ENCODE assay signal across 9 cellular contexts in genomic region chr16:10744370-10745030, GRCh38. TPM values are rescaled to one million over a fixed set of nuclear protein-coding genes. Genes with fewer than 3 reads are reported as not detected.
A peak's percentile ranks its signal among the peaks of the same experiment; 100 is the strongest.
DNase-seq lines count a peak whose midpoint lies in the region; ATAC-seq lines count a peak whose summit lies in the region.
"Had no signal": no experiment of that assay in that cellular context is flagged by ENCODE, and none has a peak within 500 bp of the region (broad histone marks: within the 10 kb centered on the region; RNA-seq: fewer than 3 reads in every experiment).

No MANE protein-coding gene starts in this region.

- H3K4me1 Mint-ChIP-seq in naive thymus-derived CD8-positive, alpha-beta T cell: peaks cover 18 to 50% (median 47%) of the 10 kb centered on the region in 4 donors

- H3K27me3 Mint-ChIP-seq in naive thymus-derived CD8-positive, alpha-beta T cell: no peaks in the 10 kb centered on the region

- H3K36me3 ChIP-seq in NT2/D1 (ENCODE audit: insufficient read depth, insufficient read length, low read length) (peaks cover 34% of the 10 kb centered on the region), endocrine pancreas (ENCODE audit: control insufficient read depth, insufficient read depth, low read length) (no peaks in the 10 kb centered on the region)

- peak overlapping the region; percentile 76 for H3K9ac ChIP-seq in NT2/D1 (ENCODE audit: insufficient read length, low read depth)
- peak overlapping the region; percentile 30 for H3K9ac ChIP-seq in endocrine pancreas (ENCODE audit: control insufficient read depth, insufficient read depth, low read length)

- H3K4me1 ChIP-seq in NT2/D1 (ENCODE audit: insufficient read depth, insufficient read length) (no peaks in the 10 kb centered on the region), endocrine pancreas (ENCODE audit: control insufficient read depth, insufficient read depth, low read length) (no peaks in the 10 kb centered on the region)

- H3K27ac Mint-ChIP-seq in naive thymus-derived CD8-positive, alpha-beta T cell: peak overlapping the region; percentile 96 to 100 (median 99)

- no peak for ATAC-seq in naive thymus-derived CD8-positive, alpha-beta T cell

- peak overlapping the region; percentile 91 to 98 (median 95) for H3K4me3 Mint-ChIP-seq in naive thymus-derived CD8-positive, alpha-beta T cell

- peak overlapping the region; percentile 62 for H3K4me3 ChIP-seq in GM08714 (ENCODE audit: low read length)
- peak overlapping the region; percentile 44 for H3K4me3 ChIP-seq in NT2/D1 (ENCODE audit: insufficient read length, low read depth)
- peak overlapping the region; percentile 56 for H3K4me3 ChIP-seq in endocrine pancreas (ENCODE audit: control insufficient read depth, insufficient read depth, low read length)

- peaks cover 3 to 43% (median 10%) of the 10 kb centered on the region in 3 donors for H3K36me3 Mint-ChIP-seq in naive thymus-derived CD8-positive, alpha-beta T cell

- DNase-seq in NT2/D1 (ENCODE audit: low read depth, low spot score) (peak; percentile 5), DMS153 (lab: John Stamatoyannopoulos, UW) (no peak), NCI-H1105 treated with DMSO at 0.1 percent for 48 hours (lab: John Stamatoyannopoulos, UW) (no peak)
- DNase-seq in naive thymus-derived CD8-positive, alpha-beta T cell: no peak
- no peak for DNase-seq in stimulated activated CD4-positive, alpha-beta T cell treated with anti-CD3 and anti-CD28 coated beads, Interleukin-4, amount 100 ng/mL, for 24 hours
- no peak for DNase-seq in central memory CD4-positive, alpha-beta T cell

- POLR2A ChIA-PET in naive thymus-derived CD8-positive, alpha-beta T cell (lab: Charles Lee): interaction anchor here (0.5 to 2.1 kb wide), 7 partner anchors 9 to 1653 kb away, joined by 3 to 7 read pairs (median 5); partner anchors contain the start of genes ATF7IP2, DEXI and HAPSTR1

- H3K9me3 ChIP-seq in NT2/D1 (ENCODE audit: insufficient read depth, low read length) (no peaks in the 10 kb centered on the region), endocrine pancreas (ENCODE audit: control insufficient read depth, low read length) (no peaks in the 10 kb centered on the region)

- H3K27me3 ChIP-seq in NT2/D1 (ENCODE audit: insufficient read depth, insufficient read length): no peaks in the 10 kb centered on the region
- H3K27me3 ChIP-seq in endocrine pancreas (ENCODE audit: control insufficient read depth, insufficient read depth, low read length): no peaks in the 10 kb centered on the region

- H3K9me3 Mint-ChIP-seq in naive thymus-derived CD8-positive, alpha-beta T cell: no peaks in the 10 kb centered on the region

RNA-seq across cellular contexts. Expression of gene NUBP1, which starts 0.9 kb away (rescaled TPM):
- total RNA-seq in naive thymus-derived CD8-positive, alpha-beta T cell: 10 to 100 TPM; 27.3 to 29.7 TPM
- 10 to 100 TPM; 22.7 to 34.5 (median 30.0) TPM for polyA plus RNA-seq in naive thymus-derived CD8-positive, alpha-beta T cell

RNA-seq across cellular contexts. Expression of gene TEKT5, which starts 49.8 kb away (rescaled TPM):
- under 1 TPM in 1 of 2 experiments, not detected in 1; 0.68 TPM for total RNA-seq in naive thymus-derived CD8-positive, alpha-beta T cell
- polyA plus RNA-seq in naive thymus-derived CD8-positive, alpha-beta T cell: not detected
- total RNA-seq: T-helper 2 cell treated with Interferon-gamma antibody and Interleukin-4, amounts not matched to agents 100 ng/mL and 5 ng/mL, for 36 hours had no signal
